In genomic region chr7:139734395-139734794, GRCh38 we compare ENCODE assay signal across 11 cellular contexts. TPM values are rescaled to one million over a fixed set of nuclear protein-coding genes. Genes with fewer than 3 reads are reported as not detected.
DNase-seq lines count a peak whose midpoint lies in the region; ATAC-seq and FAIRE-seq lines count a peak whose summit lies in the region.
"Had no signal": no experiment of that assay in that cellular context is flagged by ENCODE, and none has a peak within 500 bp of the region (broad histone marks: within the 10 kb centered on the region; RNA-seq: fewer than 3 reads in every experiment).

No MANE protein-coding gene starts in this region.

- H3K27me3 ChIP-seq in right cardiac atrium (ENCODE audit: control insufficient read depth, insufficient read depth) (no peaks in the 10 kb centered on the region), small intestine (ENCODE audit: control insufficient read depth in 2 of 2, insufficient read depth in 2 of 2, low read length in 2 of 2) (no peaks in the 10 kb centered on the region)

- FAIRE-seq in small intestine (lab: Jason Lieb, UNC), result no peak
- FAIRE-seq: endometrium had no signal

- H3K27ac ChIP-seq in right cardiac atrium (ENCODE audit: low read length), result peak overlapping the region; percentile 99
- H3K27ac ChIP-seq in small intestine (ENCODE audit: low read depth in 1 of 2, low read length in 1 of 2), result peak overlapping the region in 1 of 2 donors; percentile 71
- H3K27ac ChIP-seq: SK-N-MC had no signal

- intact Hi-C loops in right cardiac atrium (cut with DNase I), result loop anchor here in 1 of 4 donors (5.0 kb wide), 1 partner anchor 87 kb away; no protein-coding TSS in a partner anchor

- no peaks in the 10 kb centered on the region for H3K36me3 ChIP-seq in small intestine (ENCODE audit: control insufficient read depth in 2 of 2, insufficient read depth in 2 of 2, low read length in 2 of 2)

- DNase-seq in brain pericyte (ENCODE audit: low read depth, low spot score), result peak; percentile 97
- peak in 2 of 3 donors; percentile 64 to 78 for DNase-seq in right cardiac atrium
- peak; percentile 23 for DNase-seq in small intestine
- no peak for DNase-seq in SHP77 treated with DMSO at 0.1 percent for 48 hours (lab: John Stamatoyannopoulos, UW)
- no peak for DNase-seq in DMS153 (lab: John Stamatoyannopoulos, UW)
- DNase-seq in HPDE6-E6E7 (ENCODE audit: extremely low spot score), result no peak
- DNase-seq: activated T-cell treated with anti-CD3 and anti-CD28 coated beads for 4 hours had no signal

- ATAC-seq in GM18868 (IDR thresholded peaks at IDR 0.05; ENCODE audit: unreplicated experiment), result peak; percentile 37
- ATAC-seq in right cardiac atrium, result peak; percentile 84 to 85
- ATAC-seq in HG03571 (IDR thresholded peaks at IDR 0.05; ENCODE audit: unreplicated experiment), result no peak

- H3K4me1 ChIP-seq in right cardiac atrium (ENCODE audit: control insufficient read depth, insufficient read depth, low read length) (peaks cover 55% of the 10 kb centered on the region), small intestine (ENCODE audit: control insufficient read depth in 2 of 2, insufficient read depth in 1 of 2, low read depth in 1 of 2, low read length in 1 of 2) (peaks cover 4 to 30% of the 10 kb centered on the region in 2 donors)

- H3K9me3 ChIP-seq in right cardiac atrium (ENCODE audit: control insufficient read depth, low read length) (no peaks in the 10 kb centered on the region), small intestine (ENCODE audit: control insufficient read depth, low read depth) (no peaks in the 10 kb centered on the region)

- WGBS in right cardiac atrium, result 13% methylated on average over 2 of the region's 2 CpGs
- 75 to 83% (median 80%) methylated on average over 2 of the region's 2 CpGs for WGBS in small intestine, 3 donors

- H3K4me3 ChIP-seq in right cardiac atrium (ENCODE audit: low read length), result no peak overlapping the region
- no peak overlapping the region for H3K4me3 ChIP-seq in small intestine (ENCODE audit: low read depth in 1 of 2, low read length in 2 of 2)
- H3K4me3 ChIP-seq: SK-N-MC had no signal

RNA-seq across cellular contexts. Expression of gene HIPK2, which starts 43.4 kb away (rescaled TPM):
- 100 to 1,000 TPM in 2 of 4 donors, 10 to 100 TPM in 2; 92.6 to 131 (median 113) TPM for total RNA-seq in right cardiac atrium
- polyA plus RNA-seq in right cardiac atrium (72.1 TPM), small intestine (10 to 100 TPM in 1 of 3 donors, 1 to 10 TPM in 2; 3.2 to 10.1 (median 4.2) TPM)

Comparison
In these comparisons a context has a peak if more than half of its experiments do, and no peak if none do; other contexts are left out.
1. DNase-seq: peak in brain pericyte (single experiment), right cardiac atrium (2 of 3) and small intestine (single experiment); none in SHP77 treated with DMSO at 0.1 percent for 48 hours (single experiment), DMS153 (single experiment) and HPDE6-E6E7 (single experiment).